Comparison of ENCODE assay signal across 11 cellular contexts in genomic region chr22:41826430-41827383, GRCh38. TPM values are rescaled to one million over a fixed set of nuclear protein-coding genes. Genes with fewer than 3 reads are reported as not detected.
A peak's percentile ranks its signal among the peaks of the same experiment; 100 is the strongest.
DNase-seq lines count a peak whose midpoint lies in the region; ATAC-seq and TF ChIP-seq lines count a peak whose summit lies in the region.
"Had no signal": no experiment of that assay in that cellular context is flagged by ENCODE, and none has a peak within 500 bp of the region (broad histone marks: within the 10 kb centered on the region; RNA-seq: fewer than 3 reads in every experiment).

No MANE protein-coding gene starts in this region.

- no peak overlapping the region for H3K9ac ChIP-seq in IMR-90 (ENCODE audit: low read depth, low read length)

- dilution Hi-C loops in IMR-90 (cut with HindIII; ENCODE audit: low sequenced_read_pairs, unreplicated experiment): no loop called here

- no peak overlapping the region for H3K4me2 ChIP-seq in IMR-90 (ENCODE audit: low read depth, low read length)

- peaks cover 0 to 6% of the 10 kb centered on the region in 2 experiments; a peak in 1 of 4 replicates for H3K79me1 ChIP-seq in IMR-90 (ENCODE audit: low read depth in 1 of 2, low read length in 2 of 2)

- no peak overlapping the region for H2BK5ac ChIP-seq in IMR-90 (ENCODE audit: low read depth, low read length, poor library complexity, severe bottlenecking)

- peak overlapping the region; percentile 76 for H3K27ac Mint-ChIP-seq in activated T-helper 2 cell treated with anti-CD3 and anti-CD28 coated beads, Interferon-gamma antibody, Interleukin-2, Interleukin-4, amounts not matched to agents 10 μg/mL and 5 μg/mL and 100 μg/mL, durations not matched to agents 14 hours and 24 hours and 36 hours

- H3K27ac ChIP-seq in IMR-90 (ENCODE audit: insufficient read depth, low read length): no peak overlapping the region

- H3K4me3 ChIP-seq in IMR-90 (ENCODE audit: insufficient read depth, low read depth, low read length): no peak overlapping the region

- H3K9me3 Mint-ChIP-seq in activated T-helper 2 cell treated with anti-CD3 and anti-CD28 coated beads, Interferon-gamma antibody, Interleukin-2, Interleukin-4, amounts not matched to agents 10 μg/mL and 5 μg/mL and 100 μg/mL, durations not matched to agents 14 hours and 24 hours and 36 hours: no peaks in the 10 kb centered on the region
- H3K9me3 Mint-ChIP-seq in activated T-cell treated with anti-CD3 and anti-CD28 coated beads, Interleukin-2, amount 50 U/mL, for 4 hours: no peaks in the 10 kb centered on the region
- H3K9me3 Mint-ChIP-seq: central memory CD8-positive, alpha-beta T cell had no signal

- H3K56ac ChIP-seq in IMR-90 (ENCODE audit: extremely low read depth, insufficient read depth, low read length): no peak overlapping the region

- CTCF ChIA-PET in IMR-90 (lab: Yijun Ruan, JAX): interaction anchor here (1.2 kb wide), 1 partner anchor 129 kb away, joined by 3 read pairs; no protein-coding TSS in a partner anchor

- H3K23ac ChIP-seq in IMR-90 (ENCODE audit: low read depth, low read length): no peak overlapping the region; the same call in 1 of the 2 replicates

- peak overlapping the region in 1 of 2 experiments; percentile 32; a peak in 1 of 4 replicates for H4K8ac ChIP-seq in IMR-90 (ENCODE audit: low read depth in 2 of 2, low read length in 2 of 2)

- H4K20me1 ChIP-seq in IMR-90 (ENCODE audit: insufficient read depth, low read length): no peaks in the 10 kb centered on the region

- no peaks in the 10 kb centered on the region for H3K36me3 ChIP-seq in IMR-90 (ENCODE audit: control insufficient read depth, insufficient read depth, low read length)

- no peaks in the 10 kb centered on the region for H3K27me3 Mint-ChIP-seq in activated T-helper 2 cell treated with anti-CD3 and anti-CD28 coated beads, Interferon-gamma antibody, Interleukin-2, Interleukin-4, amounts not matched to agents 10 μg/mL and 5 μg/mL and 100 μg/mL, durations not matched to agents 14 hours and 24 hours and 36 hours (ENCODE audit: low read depth)
- H3K27me3 Mint-ChIP-seq in activated T-cell treated with anti-CD3 and anti-CD28 coated beads, Interleukin-2, amount 50 U/mL, for 4 hours (ENCODE audit: low read depth): no peaks in the 10 kb centered on the region
- H3K27me3 Mint-ChIP-seq: central memory CD8-positive, alpha-beta T cell had no signal

- intact Hi-C loops in IMR-90 (cut with micrococcal nuclease) (no loop called here), left colon (cut with DNase I, micrococcal nuclease) (no loop called here), sciatic nerve (cut with DNase I) (no loop called here)
- intact Hi-C loops in activated T-helper 2 cell treated with anti-CD3 and anti-CD28 coated beads, Interferon-gamma antibody, Interleukin-2, Interleukin-4, amounts not matched to agents 10 μg/mL and 5 μg/mL and 100 μg/mL, durations not matched to agents 14 hours and 24 hours and 36 hours (cut with micrococcal nuclease): no loop called here

- DNase-seq in IMR-90: no peak
- no peak for DNase-seq in activated T-helper 2 cell treated with anti-CD3 and anti-CD28 coated beads, Interferon-gamma antibody, Interleukin-2, Interleukin-4, amounts not matched to agents 10 μg/mL and 5 μg/mL and 100 μg/mL, durations not matched to agents 14 hours and 24 hours and 36 hours (ENCODE audit: low spot score)
- DNase-seq in left colon: peak; percentile 59 to 65
- no peak for DNase-seq in sciatic nerve (ENCODE audit: low spot score)
- DNase-seq in glomerular visceral epithelial cell (ENCODE audit: extremely low spot score): no peak
- no peak for DNase-seq in activated T-cell treated with anti-CD3 and anti-CD28 coated beads, Interleukin-2, amount 50 U/mL, for 4 hours
- DNase-seq in AG08395 (ENCODE audit: low spot score): no peak
- DNase-seq: islet precursor cell, OCI-M1 had no signal

- no peak for TF ChIP-seq POLR2A in IMR-90 (IDR thresholded peaks at IDR 0.05; ENCODE audit: low read depth, low read length)

- H3K4me3 Mint-ChIP-seq in activated T-helper 2 cell treated with anti-CD3 and anti-CD28 coated beads, Interferon-gamma antibody, Interleukin-2, Interleukin-4, amounts not matched to agents 10 μg/mL and 5 μg/mL and 100 μg/mL, durations not matched to agents 14 hours and 24 hours and 36 hours (ENCODE audit: low read depth): no peak overlapping the region
- no peak overlapping the region for H3K4me3 Mint-ChIP-seq in activated T-cell treated with anti-CD3 and anti-CD28 coated beads, Interleukin-2, amount 50 U/mL, for 4 hours
- H3K4me3 Mint-ChIP-seq: central memory CD8-positive, alpha-beta T cell had no signal

- 0 out of 2 replicates have a peak overlapping the region, but pooled peaks have one; percentile 11 for H4K91ac ChIP-seq in IMR-90 (ENCODE audit: insufficient read depth, low read depth, low read length)

- H2BK120ac ChIP-seq in IMR-90 (ENCODE audit: low read depth, low read length): no peak overlapping the region

- H2AK9ac ChIP-seq in IMR-90 (replicated peaks; ENCODE audit: low read depth, low read length, poor library complexity): peak overlapping the region; percentile 87

- 57% methylated on average over 2 of the region's 11 CpGs; no CpG with 5 or more reads in 1 of the 2 experiments for WGBS in IMR-90 (ENCODE audit: extremely low coverage in 2 of 2, insufficient read length in 1 of 2), 2 experiments

- H3K36me3 Mint-ChIP-seq in activated T-helper 2 cell treated with anti-CD3 and anti-CD28 coated beads, Interferon-gamma antibody, Interleukin-2, Interleukin-4, amounts not matched to agents 10 μg/mL and 5 μg/mL and 100 μg/mL, durations not matched to agents 14 hours and 24 hours and 36 hours (ENCODE audit: low read depth): peaks cover 45% of the 10 kb centered on the region
- peaks cover 11% of the 10 kb centered on the region for H3K36me3 Mint-ChIP-seq in activated T-cell treated with anti-CD3 and anti-CD28 coated beads, Interleukin-2, amount 50 U/mL, for 4 hours (ENCODE audit: insufficient read depth)

- no peak for TF ChIP-seq RAD21 in IMR-90 (IDR thresholded peaks at IDR 0.05; ENCODE audit: low read length)

- peak overlapping the region; percentile 39; the same call in 1 of the 2 replicates for H3K18ac ChIP-seq in IMR-90 (ENCODE audit: low read depth, low read length)

- in situ Hi-C loops in IMR-90 (cut with MboI; ENCODE audit: low sequenced_read_pairs): no loop called here

- H3K9me1 ChIP-seq in IMR-90 (ENCODE audit: insufficient read depth, low read length): peaks cover 4% of the 10 kb centered on the region; the same call in 1 of the 2 replicates

- H3K4me1 Mint-ChIP-seq in activated T-helper 2 cell treated with anti-CD3 and anti-CD28 coated beads, Interferon-gamma antibody, Interleukin-2, Interleukin-4, amounts not matched to agents 10 μg/mL and 5 μg/mL and 100 μg/mL, durations not matched to agents 14 hours and 24 hours and 36 hours (ENCODE audit: low read depth): peaks cover 41% of the 10 kb centered on the region
- H3K4me1 Mint-ChIP-seq in activated T-cell treated with anti-CD3 and anti-CD28 coated beads, Interleukin-2, amount 50 U/mL, for 4 hours (ENCODE audit: low read depth): peaks cover 42% of the 10 kb centered on the region

- POLR2A ChIA-PET in IMR-90 (lab: Charles Lee; ENCODE audit: unreplicated experiment): interaction anchor here (1.1 kb wide), 1 partner anchor 26 kb away, joined by 3 read pairs; the partner anchor contains the start of gene CCDC134

- BruUV-seq in IMR-90 (replicated peaks; lab: Mats Ljungman, UMichigan): no TSS peak

- TF ChIP-seq CTCF in IMR-90 (conservative IDR thresholded peaks at IDR 0.05; ENCODE audit: low read depth, low read length): no peak

- peaks cover 20% of the 10 kb centered on the region for H3K4me1 ChIP-seq in IMR-90 (ENCODE audit: control insufficient read depth, insufficient read depth, low read length)

- peak overlapping the region; percentile 29; the same call in 1 of the 2 replicates for H3K14ac ChIP-seq in IMR-90 (replicated peaks; ENCODE audit: low read depth, low read length)

- peak overlapping the region; percentile 15 for H2AFZ ChIP-seq in IMR-90 (replicated peaks; ENCODE audit: low read length, poor library complexity)

- peak overlapping the region; percentile 57; the same call in 1 of the 2 replicates for H3K4ac ChIP-seq in IMR-90 (ENCODE audit: low read depth, low read length)

- peak overlapping the region; percentile 39; the same call in 1 of the 2 replicates for H2AK5ac ChIP-seq in IMR-90 (ENCODE audit: low read depth, low read length)

- H2BK15ac ChIP-seq in IMR-90 (ENCODE audit: low read depth, low read length): no peak overlapping the region; the same call in 2 of the 3 replicates

- H3K27me3 ChIP-seq in IMR-90 (ENCODE audit: control insufficient read depth, insufficient read depth, low read length): no peaks in the 10 kb centered on the region

- H3K9me3 ChIP-seq in IMR-90 (ENCODE audit: control insufficient read depth, insufficient read depth, low read length): no peaks in the 10 kb centered on the region

- peak overlapping the region; percentile 53; the same call in 1 of the 2 replicates for H4K5ac ChIP-seq in IMR-90 (ENCODE audit: low read depth, low read length)

- H2BK20ac ChIP-seq in IMR-90 (ENCODE audit: low read depth, low read length): peak overlapping the region; percentile 6; the same call in 1 of the 2 replicates

- ATAC-seq in IMR-90 (ENCODE audit: low read depth): no peak
- ATAC-seq in left colon: peak; percentile 76
- ATAC-seq in sciatic nerve: peak; percentile 45
- no peak for ATAC-seq in activated T-cell treated with anti-CD3 and anti-CD28 coated beads, Interleukin-2, amount 50 U/mL, for 4 hours
- no peak for ATAC-seq in HG03521 (IDR thresholded peaks at IDR 0.05; ENCODE audit: unreplicated experiment)

RNA-seq across cellular contexts. Expression of gene SREBF2, which starts 6.2 kb away (rescaled TPM):
- total RNA-seq in IMR-90 (2012; rRNA removed): 8.1 and 9.2 TPM in 2 replicates
- 47.4 and 50.1 TPM in 2 replicates for polyA plus RNA-seq in IMR-90 (2012; rRNA removed)
- polyA plus RNA-seq in IMR-90 (2012; cell fraction: cytosol; rRNA removed): 40.1 and 52.1 TPM in 2 replicates
- polyA plus RNA-seq in IMR-90 (2012; cell fraction: nucleus; rRNA removed; ENCODE audit: low replicate concordance): 62.2 and 101 TPM in 2 replicates
- 191 and 202 TPM in 2 replicates for total RNA-seq in activated T-helper 2 cell treated with anti-CD3 and anti-CD28 coated beads, Interferon-gamma antibody, Interleukin-2, Interleukin-4, amounts not matched to agents 10 μg/mL and 5 μg/mL and 100 μg/mL, durations not matched to agents 14 hours and 24 hours and 36 hours
- 100 to 1,000 TPM; 172 to 215 TPM for total RNA-seq in left colon
- total RNA-seq in sciatic nerve: 206 TPM
- total RNA-seq in activated T-cell treated with anti-CD3 and anti-CD28 coated beads, Interleukin-2, amount 50 U/mL, for 4 hours: 100 to 1,000 TPM; 123 to 178 (median 155) TPM

RNA-seq across cellular contexts. Expression of gene CCDC134, which starts 26.2 kb away (rescaled TPM):
- 6.1 and 7.0 TPM in 2 replicates for total RNA-seq in IMR-90 (2012; rRNA removed)
- 5.1 and 7.5 TPM in 2 replicates for polyA plus RNA-seq in IMR-90 (2012; rRNA removed)
- 3.3 and 5.2 TPM in 2 replicates for polyA plus RNA-seq in IMR-90 (2012; cell fraction: cytosol; rRNA removed)
- polyA plus RNA-seq in IMR-90 (2012; cell fraction: nucleus; rRNA removed; ENCODE audit: low replicate concordance): 2.0 and 2.3 TPM in 2 replicates
- 17.4 and 19.6 TPM in 2 replicates for total RNA-seq in activated T-helper 2 cell treated with anti-CD3 and anti-CD28 coated beads, Interferon-gamma antibody, Interleukin-2, Interleukin-4, amounts not matched to agents 10 μg/mL and 5 μg/mL and 100 μg/mL, durations not matched to agents 14 hours and 24 hours and 36 hours
- 10 to 100 TPM in 1 of 2 donors, 1 to 10 TPM in 1; 8.8 to 11.0 TPM for total RNA-seq in left colon
- total RNA-seq in sciatic nerve: 8.4 TPM
- 10 to 100 TPM; 16.0 to 20.2 (median 18.4) TPM for total RNA-seq in activated T-cell treated with anti-CD3 and anti-CD28 coated beads, Interleukin-2, amount 50 U/mL, for 4 hours

Comparison
In these comparisons a context has a peak if more than half of its experiments do, and no peak if none do; other contexts are left out.
1. ATAC-seq: peak in left colon (single experiment) and sciatic nerve (single experiment); none in IMR-90 (single experiment), activated T-cell treated with anti-CD3 and anti-CD28 coated beads, Interleukin-2, amount 50 U/mL, for 4 hours (0 of 2) and HG03521 (single experiment).
2. DNase-seq: peak in left colon (2 of 2); none in IMR-90 (single experiment), activated T-helper 2 cell treated with anti-CD3 and anti-CD28 coated beads, Interferon-gamma antibody, Interleukin-2, Interleukin-4, amounts not matched to agents 10 μg/mL and 5 μg/mL and 100 μg/mL, durations not matched to agents 14 hours and 24 hours and 36 hours (single experiment), sciatic nerve (single experiment), glomerular visceral epithelial cell (single experiment), activated T-cell treated with anti-CD3 and anti-CD28 coated beads, Interleukin-2, amount 50 U/mL, for 4 hours (single experiment) and AG08395 (single experiment).
3. RNA of gene SREBF2, which starts 6.2 kb away (total RNA-seq): 172 to 215 TPM in left colon, 206 TPM in sciatic nerve (single experiment), 191 to 202 TPM in activated T-helper 2 cell treated with anti-CD3 and anti-CD28 coated beads, Interferon-gamma antibody, Interleukin-2, Interleukin-4, amounts not matched to agents 10 μg/mL and 5 μg/mL and 100 μg/mL, durations not matched to agents 14 hours and 24 hours and 36 hours and 123 to 178 TPM in activated T-cell treated with anti-CD3 and anti-CD28 coated beads, Interleukin-2, amount 50 U/mL, for 4 hours; 8.1 to 9.2 TPM in IMR-90; every median in the first group is over 10 times any median in the second.